12 cellular contexts compared by ENCODE assay signal in the genomic region with DNA sequence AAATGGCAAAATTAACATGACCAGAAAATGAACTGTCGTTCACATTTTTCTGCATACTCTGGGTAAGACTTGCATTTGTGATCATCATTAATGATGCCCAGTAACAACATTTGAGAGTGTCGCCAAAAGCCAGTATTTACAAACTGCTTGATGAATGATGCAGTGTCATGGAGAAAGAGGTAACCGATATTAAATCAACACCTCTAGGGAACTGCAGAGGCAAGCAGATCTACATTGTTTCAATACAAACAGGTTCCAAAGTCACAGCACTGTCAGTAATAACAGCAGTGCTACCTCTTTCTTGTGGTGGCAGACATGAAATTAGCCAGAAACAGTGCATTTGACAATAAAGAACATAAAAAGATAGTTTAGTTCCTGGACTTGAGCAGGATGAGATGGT.
"Had no signal": no experiment of that assay in that cellular context is flagged by ENCODE, and none has a peak within 500 bp of the region (broad histone marks: within the 10 kb centered on the region; RNA-seq: fewer than 3 reads in every experiment).

No MANE protein-coding gene starts in this region.

- DNase-seq: activated CD4-positive, alpha-beta memory T cell treated with anti-CD3 and anti-CD28 coated beads for 36 hours; activated T-cell treated with anti-CD3 and anti-CD28 coated beads, Interleukin-2, amount 50 U/mL, for 24 hours; adrenal gland; heart right ventricle; mammary epithelial cell; mucosa of descending colon; naive thymus-derived CD4-positive, alpha-beta T cell; ovary; right lobe of liver; T1000 had no signal

- ATAC-seq: gastroesophageal sphincter; heart right ventricle; left lobe of liver; mucosa of descending colon; naive thymus-derived CD4-positive, alpha-beta T cell; right lobe of liver had no signal
